In genomic region chr3:41522620-41523019, GRCh38 we compare ENCODE assay signal across 14 cellular contexts.
DNase-seq lines count a peak whose midpoint lies in the region; ATAC-seq, FAIRE-seq and TF ChIP-seq lines count a peak whose summit lies in the region.
"Had no signal": no experiment of that assay in that cellular context is flagged by ENCODE, and none has a peak within 500 bp of the region (broad histone marks: within the 10 kb centered on the region; RNA-seq: fewer than 3 reads in every experiment).

No MANE protein-coding gene starts in this region.

- H3K4me3 ChIP-seq in BLaER1 treated with 17β-estradiol and CSF1 and Interleukin-3, amounts not matched to agents 10 nM and 100 nM = no peak overlapping the region
- H3K4me3 ChIP-seq in uterus = no peak overlapping the region
- H3K4me3 ChIP-seq: thyroid gland had no signal

- DNase-seq in GM19239 (ENCODE audit: insufficient read length, low spot score) = no peak
- no peak for DNase-seq in NCI-H226
- no peak for DNase-seq in cerebellum (ENCODE audit: low spot score)
- no peak for DNase-seq in H54 (ENCODE audit: insufficient read length, low spot score)
- no peak for DNase-seq in uterus
- DNase-seq: activated T-cell treated with anti-CD3 and anti-CD28 coated beads for 4 hours; GDM1; NCI-H1694 treated with DMSO at 0.1 percent for 48 hours; stimulated activated CD4-positive, alpha-beta T cell treated with anti-CD3 and anti-CD28 coated beads, Interleukin-4, amount 100 ng/mL, for 24 hours had no signal

- no peaks in the 10 kb centered on the region for H3K9me3 ChIP-seq in BLaER1 treated with 17β-estradiol and CSF1 and Interleukin-3, amounts not matched to agents 10 nM and 100 nM (replicated peaks in 1 of 11)
- H3K9me3 ChIP-seq in uterus = no peaks in the 10 kb centered on the region
- H3K9me3 ChIP-seq: thyroid gland had no signal

- no peaks in the 10 kb centered on the region for H3K36me3 ChIP-seq in BLaER1 treated with 17β-estradiol and CSF1 and Interleukin-3, amounts not matched to agents 10 nM and 100 nM
- H3K36me3 ChIP-seq in uterus = no peaks in the 10 kb centered on the region
- H3K36me3 ChIP-seq: thyroid gland had no signal

- TF ChIP-seq POLR2A in H54 (IDR thresholded peaks at IDR 0.05; ENCODE audit: low read depth, low read length) = no peak
- TF ChIP-seq POLR2A in uterus (IDR thresholded peaks at IDR 0.05) = no peak

- no peaks in the 10 kb centered on the region for H4K20me1 ChIP-seq in BLaER1 treated with 17β-estradiol and CSF1 and Interleukin-3, amounts not matched to agents 10 nM and 100 nM

- H3K27ac ChIP-seq in BLaER1 treated with 17β-estradiol and CSF1 and Interleukin-3, amounts not matched to agents 10 nM and 100 nM = peak overlapping the region in 9 of 11 experiments; percentile 1 to 56 (median 40); a peak in 12 of 22 replicates
- H3K27ac ChIP-seq in uterus = no peak overlapping the region
- H3K27ac ChIP-seq: thyroid gland had no signal

- no peaks in the 10 kb centered on the region for H3K27me3 ChIP-seq in BLaER1 treated with 17β-estradiol and CSF1 and Interleukin-3, amounts not matched to agents 10 nM and 100 nM
- H3K27me3 ChIP-seq in uterus = no peaks in the 10 kb centered on the region
- H3K27me3 ChIP-seq: thyroid gland had no signal

- peak; percentile 75 for FAIRE-seq in GM19239 (lab: Jason Lieb, UNC)
- no peak for FAIRE-seq in H54 (lab: Jason Lieb, UNC)
- FAIRE-seq: keratinocyte had no signal

- peak overlapping the region; percentile 21 to 63 (median 57) for H3K4me2 ChIP-seq in BLaER1 treated with 17β-estradiol and CSF1 and Interleukin-3, amounts not matched to agents 10 nM and 100 nM

- intact Hi-C loops in uterus (cut with DNase I; ENCODE audit: low total_unique reads) = no loop called here

- no peak for TF ChIP-seq CTCF in uterus (IDR thresholded peaks at IDR 0.05)

- ATAC-seq in HG02763 (IDR thresholded peaks at IDR 0.05; ENCODE audit: unreplicated experiment) (peak; percentile 67), HG03520 (IDR thresholded peaks at IDR 0.05; ENCODE audit: unreplicated experiment) (peak; percentile 59)

- H3K9ac ChIP-seq in BLaER1 treated with 17β-estradiol and CSF1 and Interleukin-3, amounts not matched to agents 10 nM and 100 nM = peak overlapping the region in 2 of 11 experiments; percentile 25 to 34; a peak in 2 of 22 replicates

- peaks cover 7 to 28% (median 15%) of the 10 kb centered on the region in 10 experiments; a peak in 17 of 20 replicates for H3K4me1 ChIP-seq in BLaER1 treated with 17β-estradiol and CSF1 and Interleukin-3, amounts not matched to agents 10 nM and 100 nM
- no peaks in the 10 kb centered on the region for H3K4me1 ChIP-seq in uterus
- H3K4me1 ChIP-seq: thyroid gland had no signal

Comparison
In these comparisons a context has a peak if more than half of its experiments do, and no peak if none do; other contexts are left out.
1. H3K27ac ChIP-seq: peak in BLaER1 treated with 17β-estradiol and CSF1 and Interleukin-3, amounts not matched to agents 10 nM and 100 nM (9 of 11); none in uterus (0 of 2).